ENCODE assay signal across 1 cellular context in the genomic region with DNA sequence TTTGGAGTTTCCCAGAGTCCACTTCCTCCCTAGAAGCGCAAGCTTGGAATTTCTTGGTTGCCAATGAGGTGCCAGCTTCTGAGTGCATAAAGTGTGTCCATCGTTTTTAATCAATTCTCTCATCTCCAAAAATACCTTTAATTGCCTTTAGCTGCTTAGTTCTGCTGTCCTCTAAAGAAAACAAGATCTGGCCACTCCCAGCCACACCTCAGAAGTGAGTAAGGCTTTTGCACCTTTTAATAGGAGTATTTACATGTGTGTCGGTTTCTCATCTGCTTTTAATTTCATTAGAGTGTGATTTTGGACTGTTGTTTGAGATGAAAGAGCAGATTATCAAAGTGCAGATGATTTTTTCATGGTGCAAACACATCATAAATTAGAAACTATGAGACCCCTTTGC.
TF ChIP-seq lines count a peak whose summit lies in the region.

No MANE protein-coding gene starts in this region.

TF ChIP-seq in H1, 55 proteins besides CTCF, POLR2A, EP300 and RAD21:
- no peak for TF ChIP-seq KDM1A (IDR thresholded peaks at IDR 0.05; ENCODE audit: borderline replicate concordance, low read length)
